Comparison of ENCODE assay signal across 8 cellular contexts in genomic region chr14:73786942-73787759, GRCh38.
DNase-seq lines count a peak whose midpoint lies in the region; ATAC-seq and TF ChIP-seq lines count a peak whose summit lies in the region.

No MANE protein-coding gene starts in this region.

- no peak for TF ChIP-seq EP300 in stomach (IDR thresholded peaks at IDR 0.05)

- H3K4me3 ChIP-seq in LNCaP clone FGC (ENCODE audit: low read depth, low read length) (peak overlapping the region; percentile 73), epithelial cell of esophagus (ENCODE audit: low read length) (peak overlapping the region; percentile 63), stomach (peak overlapping the region; percentile 61 to 78 (median 68))

- peak; percentile 72 for DNase-seq in Ammon's horn (ENCODE audit: low spot score)
- DNase-seq in LNCaP clone FGC (ENCODE audit: low read depth), result no peak
- peak in 2 of 3 experiments; percentile 23 to 32 for DNase-seq in activated CD8-positive, alpha-beta memory T cell treated with anti-CD3 and anti-CD28 coated beads for 48 hours (ENCODE audit: low read depth in 2 of 3, low spot score in 2 of 3)
- peak; percentile 37 for DNase-seq in epithelial cell of esophagus (ENCODE audit: low read depth)
- peak; percentile 45 for DNase-seq in mucosa of gallbladder (ENCODE audit: low spot score)
- peak; percentile 75 for DNase-seq in stomach

- no peaks in the 10 kb centered on the region for H3K36me3 ChIP-seq in stomach

- peak overlapping the region; percentile 95 to 100 (median 98) for H3K27ac ChIP-seq in stomach

- H3K9me3 ChIP-seq in stomach, result no peaks in the 10 kb centered on the region

- TF ChIP-seq CTCF in LNCaP clone FGC (IDR thresholded peaks at IDR 0.05; ENCODE audit: control insufficient read depth, extremely low read depth, insufficient read depth), result no peak; the same call in 1 of the 2 replicates
- TF ChIP-seq CTCF in epithelial cell of esophagus (IDR thresholded peaks at IDR 0.05; ENCODE audit: insufficient read depth, low read depth, low read length, missing control alignments), result no peak
- TF ChIP-seq CTCF in stomach (IDR thresholded peaks at IDR 0.05), result no peak

- H3K4me1 ChIP-seq in stomach, result peaks cover 62 to 84% (median 76%) of the 10 kb centered on the region in 4 donors

- 0 to 1% (median 0%) methylated on average over 43 to 87 of the region's 87 CpGs for WGBS in stomach, 5 donors

- peak; percentile 43 for ATAC-seq in GM19324 (IDR thresholded peaks at IDR 0.05; ENCODE audit: low FRiP score, unreplicated experiment)
- ATAC-seq in HG03025 (IDR thresholded peaks at IDR 0.05; ENCODE audit: low FRiP score, unreplicated experiment), result no peak

- no peaks in the 10 kb centered on the region for H3K27me3 ChIP-seq in stomach

- TF ChIP-seq POLR2A in stomach (IDR thresholded peaks at IDR 0.05), result no peak

- intact Hi-C loops in stomach (cut with DNase I; ENCODE audit: low total_unique reads), result no loop called here
